In genomic region chr16:535446-536405, GRCh38 we compare ENCODE assay signal across 11 cellular contexts. TPM values are rescaled to one million over a fixed set of nuclear protein-coding genes. Genes with fewer than 3 reads are reported as not detected.
DNase-seq lines count a peak whose midpoint lies in the region; ATAC-seq and TF ChIP-seq lines count a peak whose summit lies in the region.
"Had no signal": no experiment of that assay in that cellular context is flagged by ENCODE, and none has a peak within 500 bp of the region (broad histone marks: within the 10 kb centered on the region; RNA-seq: fewer than 3 reads in every experiment).

No MANE protein-coding gene starts in this region.

- H3K27me3 ChIP-seq in ACC112 (ENCODE audit: insufficient read depth, low read length) (no peaks in the 10 kb centered on the region), adrenal gland (no peaks in the 10 kb centered on the region), testis (no peaks in the 10 kb centered on the region)

- no peak for TF ChIP-seq POLR2A in adrenal gland (IDR thresholded peaks at IDR 0.05)
- no peak for TF ChIP-seq POLR2A in testis (IDR thresholded peaks at IDR 0.05)

- WGBS in adrenal gland, 4 donors = 68 to 100% (median 71%) methylated on average over 6 to 39 of the region's 39 CpGs
- 91% methylated on average over 5 to 34 of the region's 39 CpGs for WGBS in testis, 2 donors

- no peak for ATAC-seq in GM19023 (IDR thresholded peaks at IDR 0.05; ENCODE audit: unreplicated experiment)

- H3K79me2 ChIP-seq in ACC112 (ENCODE audit: control insufficient read depth, insufficient read depth, low read length, unreplicated experiment) = peaks cover 91% of the 10 kb centered on the region

- no peak for TF ChIP-seq CTCF in adrenal gland (IDR thresholded peaks at IDR 0.05)
- TF ChIP-seq CTCF in testis (IDR thresholded peaks at IDR 0.05) = no peak

- DNase-seq in HPDE6-E6E7 (ENCODE audit: extremely low spot score) = peak; percentile 92
- DNase-seq in adrenal gland = peak; percentile 56 to 82 (median 73)
- peak; percentile 80 for DNase-seq in kidney tubule cell (ENCODE audit: low spot score)
- no peak for DNase-seq in Ammon's horn (ENCODE audit: low spot score)
- no peak for DNase-seq in testis
- DNase-seq in activated CD4-positive, alpha-beta T cell treated with anti-CD3 and anti-CD28 coated beads, Interleukin-2, amount 50 U/mL, for 4 hours = no peak
- DNase-seq: DMS 273 treated with DMSO at 0.1 percent for 48 hours had no signal

- H3K4me1 ChIP-seq in ACC112 (ENCODE audit: control insufficient read depth, insufficient read depth, low read length, unreplicated experiment) = peaks cover 37% of the 10 kb centered on the region
- peaks cover 11 to 25% of the 10 kb centered on the region in 2 donors for H3K4me1 ChIP-seq in adrenal gland (replicated peaks in 1 of 2)
- peaks cover 16% of the 10 kb centered on the region for H3K4me1 ChIP-seq in testis

- intact Hi-C loops in adrenal gland (cut with DNase I) = no loop called here
- intact Hi-C loops in testis (cut with DNase I; ENCODE audit: low total_unique reads) = no loop called here

- H3K9me3 ChIP-seq in adrenal gland (replicated peaks in 1 of 3) = no peaks in the 10 kb centered on the region
- H3K9me3 ChIP-seq in testis = no peaks in the 10 kb centered on the region

- H3K4me3 ChIP-seq in ACC112 (ENCODE audit: low read depth, low read length) (no peak overlapping the region), adrenal gland (no peak overlapping the region), testis (no peak overlapping the region)

- H3K27ac ChIP-seq in ACC112 (ENCODE audit: low read depth, low read length) (peak overlapping the region; percentile 15; the same call in 1 of the 2 replicates), adrenal gland (peak overlapping the region in 2 of 5 donors; percentile 0 to 1), testis (no peak overlapping the region)

- no peak overlapping the region for H2AFZ ChIP-seq in ACC112 (ENCODE audit: low read length, unreplicated experiment)

- H3K36me3 ChIP-seq in ACC112 (ENCODE audit: insufficient read depth, low read length) (no peaks in the 10 kb centered on the region; the same call in 1 of the 2 replicates), adrenal gland (replicated peaks in 1 of 2) (no peaks in the 10 kb centered on the region), testis (ENCODE audit: low read depth, missing control alignments) (no peaks in the 10 kb centered on the region)

RNA-seq across cellular contexts. Expression of gene CAPN15, which starts 8.2 kb away (rescaled TPM):
- total RNA-seq in adrenal gland (10 to 100 TPM; 26.3 to 45.8 (median 43.0) TPM), testis (100 to 1,000 TPM; 108 to 115 TPM)
- polyA plus RNA-seq in adrenal gland (10 to 100 TPM in 2 of 3 donors, 1 to 10 TPM in 1; 2.3 to 91.8 (median 56.8) TPM), testis (ENCODE audit: insufficient read depth, low read depth, low replicate concordance) (48.0 TPM)

RNA-seq across cellular contexts. Expression of gene PRR35, which starts 24.5 kb away (rescaled TPM):
- total RNA-seq in adrenal gland = not detected
- polyA plus RNA-seq in adrenal gland = not detected
- total RNA-seq in testis = 1 to 10 TPM; 5.0 to 7.2 TPM
- 1.7 TPM for polyA plus RNA-seq in testis (ENCODE audit: insufficient read depth, low read depth, low replicate concordance)
- total RNA-seq: activated T-helper 1 cell treated with anti-CD3 and anti-CD28 coated beads, Interleukin-12 subunit alpha, Interleukin-12 subunit beta, Interleukin-2, Interleukin-4 antibody, amounts not matched to agents 30 ng/mL and 10 ng/mL and 1 ng/mL, durations not matched to agents 14 hours and 24 hours and 36 hours; urinary bladder had no signal
- polyA plus RNA-seq: urinary bladder had no signal

RNA-seq across cellular contexts. Expression of gene NHLRC4, which starts 31.1 kb away (rescaled TPM):
- total RNA-seq in adrenal gland (10 to 100 TPM in 5 of 8 donors, 1 to 10 TPM in 3; 1.6 to 22.3 (median 13.5) TPM), testis (1 to 10 TPM; 4.5 TPM)
- polyA plus RNA-seq in adrenal gland (1 to 10 TPM in 2 of 3 donors, under 1 TPM in 1; 0.57 to 7.2 (median 3.3) TPM), testis (ENCODE audit: insufficient read depth, low read depth, low replicate concordance) (3.0 TPM)

RNA-seq across cellular contexts. Expression of gene PIGQ, which starts 34.0 kb away (rescaled TPM):
- total RNA-seq in adrenal gland (100 to 1,000 TPM in 1 of 8 donors, 10 to 100 TPM in 7; 37.4 to 107 (median 81.0) TPM), testis (100 to 1,000 TPM in 1 of 2 donors, 10 to 100 TPM in 1; 95.4 to 123 TPM)
- polyA plus RNA-seq in adrenal gland (100 to 1,000 TPM in 2 of 3 donors, 10 to 100 TPM in 1; 12.7 to 317 (median 111) TPM), testis (ENCODE audit: insufficient read depth, low read depth, low replicate concordance) (80.5 TPM)

RNA-seq across cellular contexts. Expression of gene RAB40C, which starts 54.1 kb away (rescaled TPM):
- total RNA-seq in adrenal gland (10 to 100 TPM in 7 of 8 donors, 1 to 10 TPM in 1; 6.0 to 20.9 (median 15.8) TPM), testis (10 to 100 TPM; 47.9 to 51.2 TPM)
- polyA plus RNA-seq in adrenal gland (10 to 100 TPM in 2 of 3 donors, 1 to 10 TPM in 1; 2.3 to 36.2 (median 19.1) TPM), testis (ENCODE audit: insufficient read depth, low read depth, low replicate concordance) (27.6 TPM)

Comparison
In these comparisons a context has a peak if more than half of its experiments do, and no peak if none do; other contexts are left out.
1. DNase-seq: peak in HPDE6-E6E7 (single experiment), adrenal gland (7 of 7) and kidney tubule cell (single experiment); none in Ammon's horn (single experiment), testis (single experiment) and activated CD4-positive, alpha-beta T cell treated with anti-CD3 and anti-CD28 coated beads, Interleukin-2, amount 50 U/mL, for 4 hours (0 of 2).
2. RNA of gene PRR35, which starts 24.5 kb away (total RNA-seq): 5.0 to 7.2 TPM in testis; not detected in adrenal gland; every median in the first group is over 4 times any median in the second.